ENCODE assay signal across 8 cellular contexts in the genomic region with DNA sequence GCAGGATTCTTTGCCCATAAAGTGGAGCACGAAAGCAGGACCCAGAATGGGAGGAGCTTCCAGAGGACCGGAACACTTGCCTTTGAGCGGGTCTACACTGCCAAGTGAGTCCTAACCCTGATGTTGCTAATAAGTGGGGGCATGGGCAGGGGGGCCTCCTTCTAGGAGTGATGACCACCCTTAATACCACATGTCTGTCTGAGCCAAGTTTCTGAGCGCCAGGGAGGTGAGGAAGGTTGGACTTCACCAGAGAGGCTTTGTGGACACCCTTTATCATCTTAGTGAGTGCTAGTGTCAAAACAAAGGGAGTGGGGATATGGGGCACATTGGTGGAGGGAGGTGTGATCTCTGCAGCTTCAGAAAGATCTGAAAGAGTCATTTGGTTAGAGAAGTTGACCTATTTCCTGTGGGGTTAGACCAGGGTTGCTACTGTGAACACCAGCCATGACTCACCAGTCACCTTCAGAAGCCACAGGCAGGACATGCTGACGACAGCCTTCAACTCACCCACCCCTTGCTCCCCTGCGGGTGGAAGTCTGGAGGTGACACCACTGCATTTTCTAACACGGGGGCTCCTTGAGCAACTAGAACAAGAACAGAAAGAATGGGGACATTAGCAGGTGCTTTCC.
A peak's percentile ranks its signal among the peaks of the same experiment; 100 is the strongest.
DNase-seq lines count a peak whose midpoint lies in the region; ATAC-seq and TF ChIP-seq lines count a peak whose summit lies in the region.

No MANE protein-coding gene starts in this region.

- TF ChIP-seq CTCF in GM20000 (IDR thresholded peaks at IDR 0.05; ENCODE audit: extremely low read depth, missing control alignments) (no peak), choroid plexus epithelial cell (conservative IDR thresholded peaks at IDR 0.05; ENCODE audit: low read depth, low read length) (no peak)

- H3K27me3 ChIP-seq in BLaER1 treated with 17β-estradiol and CSF1 and Interleukin-3, amounts not matched to agents 10 nM and 100 nM, result no peaks in the 10 kb centered on the region
- no peaks in the 10 kb centered on the region for H3K27me3 ChIP-seq in rectal smooth muscle tissue (ENCODE audit: control insufficient read depth, insufficient read depth, low read length)

- ATAC-seq in HG03575 (IDR thresholded peaks at IDR 0.05; ENCODE audit: extremely low read depth, insufficient number of reproducible peaks, low FRiP score, unreplicated experiment), result peak; percentile 96
- ATAC-seq in activated CD4-positive, CD25-positive, alpha-beta regulatory T cell treated with anti-CD3 and anti-CD28 coated beads, Interleukin-2, amount 50 U/mL, for 24 hours, result peak; percentile 86 to 87

- H3K9ac ChIP-seq in BLaER1 treated with 17β-estradiol and CSF1 and Interleukin-3, amounts not matched to agents 10 nM and 100 nM, result peak overlapping the region in 9 of 11 experiments; percentile 2 to 59 (median 46); a peak in 11 of 22 replicates
- no peak overlapping the region for H3K9ac ChIP-seq in rectal smooth muscle tissue (ENCODE audit: low read length)

- H3K27ac ChIP-seq in BLaER1 treated with 17β-estradiol and CSF1 and Interleukin-3, amounts not matched to agents 10 nM and 100 nM, result peak overlapping the region in 10 of 11 experiments; percentile 43 to 77 (median 66); a peak in 19 of 22 replicates
- H3K27ac ChIP-seq in rectal smooth muscle tissue (ENCODE audit: low read depth, low read length), result peak overlapping the region; percentile 40

- peaks cover 0 to 8% (median 0%) of the 10 kb centered on the region in 11 experiments; a peak in 1 of 22 replicates for H3K9me3 ChIP-seq in BLaER1 treated with 17β-estradiol and CSF1 and Interleukin-3, amounts not matched to agents 10 nM and 100 nM (replicated peaks in 1 of 11)

- peaks cover 41 to 92% (median 74%) of the 10 kb centered on the region in 10 experiments for H3K4me1 ChIP-seq in BLaER1 treated with 17β-estradiol and CSF1 and Interleukin-3, amounts not matched to agents 10 nM and 100 nM
- peaks cover 8% of the 10 kb centered on the region for H3K4me1 ChIP-seq in rectal smooth muscle tissue (ENCODE audit: control insufficient read depth, insufficient read depth, low read length)

- H4K20me1 ChIP-seq in BLaER1 treated with 17β-estradiol and CSF1 and Interleukin-3, amounts not matched to agents 10 nM and 100 nM, result peaks cover 0 to 100% (median 93%) of the 10 kb centered on the region in 11 experiments; a peak in 16 of 22 replicates

- H3K36me3 ChIP-seq in BLaER1 treated with 17β-estradiol and CSF1 and Interleukin-3, amounts not matched to agents 10 nM and 100 nM, result peaks cover 0 to 99% (median 91%) of the 10 kb centered on the region in 11 experiments; a peak in 20 of 22 replicates
- no peaks in the 10 kb centered on the region for H3K36me3 ChIP-seq in rectal smooth muscle tissue (ENCODE audit: control insufficient read depth, insufficient read depth, low read length)

- H3K4me3 ChIP-seq in BLaER1 treated with 17β-estradiol and CSF1 and Interleukin-3, amounts not matched to agents 10 nM and 100 nM, result peak overlapping the region in 4 of 10 experiments; percentile 11 to 87 (median 38); a peak in 7 of 20 replicates
- H3K4me3 ChIP-seq in choroid plexus epithelial cell (ENCODE audit: low read depth, low read length), result no peak overlapping the region
- no peak overlapping the region for H3K4me3 ChIP-seq in rectal smooth muscle tissue (ENCODE audit: low read length)

- peak; percentile 88 for DNase-seq in GM20000 (ENCODE audit: low spot score)
- peak; percentile 57 for DNase-seq in choroid plexus epithelial cell (ENCODE audit: low read depth)
- no peak for DNase-seq in NCI-H226
- DNase-seq in DMS153 treated with DMSO at 0.1 percent for 48 hours (lab: John Stamatoyannopoulos, UW; ENCODE audit: unreplicated experiment), result no peak

- H3K4me2 ChIP-seq in BLaER1 treated with 17β-estradiol and CSF1 and Interleukin-3, amounts not matched to agents 10 nM and 100 nM, result peak overlapping the region; percentile 64 to 99 (median 87)

Comparison
In these comparisons a context has a peak if more than half of its experiments do, and no peak if none do; other contexts are left out.
1. DNase-seq: peak in GM20000 (single experiment) and choroid plexus epithelial cell (single experiment); none in NCI-H226 (single experiment) and DMS153 treated with DMSO at 0.1 percent for 48 hours (single experiment).